Comparison of ENCODE assay signal across 8 cellular contexts in genomic region chr2:161122772-161123530, GRCh38. TPM values are rescaled to one million over a fixed set of nuclear protein-coding genes. Genes with fewer than 3 reads are reported as not detected.
A peak's percentile ranks its signal among the peaks of the same experiment; 100 is the strongest.
DNase-seq lines count a peak whose midpoint lies in the region; ATAC-seq and TF ChIP-seq lines count a peak whose summit lies in the region.

No MANE protein-coding gene starts in this region.

- ATAC-seq in GM18868 (IDR thresholded peaks at IDR 0.05; ENCODE audit: unreplicated experiment) = peak; percentile 78
- peak; percentile 57 for ATAC-seq in WTC11

- H3K27me3 ChIP-seq in HL-60 (ENCODE audit: insufficient read depth, poor library complexity, severe bottlenecking) = no peaks in the 10 kb centered on the region
- H3K27me3 ChIP-seq in ovary = no peaks in the 10 kb centered on the region
- H3K27me3 ChIP-seq in HAP-1 (ENCODE audit: low read depth) = no peaks in the 10 kb centered on the region

- H3K4me3 Mint-ChIP-seq in WTC11 = no peak overlapping the region

- no peak for TF ChIP-seq POLR2A in ovary (IDR thresholded peaks at IDR 0.05)

- H3K27ac Mint-ChIP-seq in WTC11 = no peak overlapping the region

- H3K4me1 ChIP-seq in ovary (ENCODE audit: insufficient read depth) (peaks cover 4% of the 10 kb centered on the region), HAP-1 (no peaks in the 10 kb centered on the region)

- intact Hi-C loops in ovary (cut with DNase I) = no loop called here

- H3K27ac ChIP-seq in HL-60 (replicated peaks) (no peak overlapping the region), ovary (peak overlapping the region in 1 of 2 donors; percentile 84)

- no peak overlapping the region for H3K4me3 ChIP-seq in HL-60 (replicated peaks; ENCODE audit: insufficient read depth, low read length)
- no peak overlapping the region for H3K4me3 ChIP-seq in foreskin fibroblast (ENCODE audit: low read depth in 1 of 2, low read length in 2 of 2)
- H3K4me3 ChIP-seq in ovary = peak overlapping the region; percentile 17
- H3K4me3 ChIP-seq in HAP-1 = no peak overlapping the region

- DNase-seq in AG08396 (ENCODE audit: low spot score) (peak; percentile 78), HL-60 (ENCODE audit: low read depth in 1 of 2, low spot score in 1 of 2) (peak; percentile 16 to 47), WTC11 (ENCODE audit: low spot score) (no peak), foreskin fibroblast (peak; percentile 89 to 94), ovary (peak in 4 of 5 donors; percentile 42 to 70 (median 52)), ecto neural progenitor cell (ENCODE audit: low spot score) (no peak), HAP-1 (ENCODE audit: low spot score in 2 of 2) (no peak)

- no peak for TF ChIP-seq EP300 in ovary (IDR thresholded peaks at IDR 0.05)

- H3K4me1 Mint-ChIP-seq in WTC11 = peaks cover 21% of the 10 kb centered on the region

- H3K36me3 ChIP-seq in ovary (no peaks in the 10 kb centered on the region), HAP-1 (replicated peaks) (no peaks in the 10 kb centered on the region)

- no peaks in the 10 kb centered on the region for H3K36me3 Mint-ChIP-seq in WTC11

- POLR2A ChIA-PET in WTC11 (lab: Charles Lee) = no interaction called here

- 1 to 13% (median 3%) methylated on average over 3 of the region's 3 CpGs for WGBS in ovary, 3 donors

- no peaks in the 10 kb centered on the region for H3K9me3 Mint-ChIP-seq in WTC11

- TF ChIP-seq CTCF in HL-60 (IDR thresholded peaks at IDR 0.05; ENCODE audit: insufficient read depth, low read length) (no peak), WTC11 (IDR thresholded peaks at IDR 0.05) (no peak), foreskin fibroblast (IDR thresholded peaks at IDR 0.05; ENCODE audit: low read depth, low read length) (no peak), ovary (IDR thresholded peaks at IDR 0.05) (no peak)

- CTCF ChIA-PET in WTC11 (lab: Charles Lee) = no interaction called here

- H3K27me3 Mint-ChIP-seq in WTC11 (ENCODE audit: low read depth) = no peaks in the 10 kb centered on the region

- in situ Hi-C loops in HAP-1 (cut with MboI; ENCODE audit: low sequenced_read_pairs) = no loop called here

- H3K9me3 ChIP-seq in ovary (no peaks in the 10 kb centered on the region), HAP-1 (no peaks in the 10 kb centered on the region)

TF ChIP-seq in WTC11, 78 proteins besides CTCF, POLR2A, EP300 and RAD21:
- no peak for TF ChIP-seq ZNF281 (CRISPR knock-in tag; IDR thresholded peaks at IDR 0.05)

RNA-seq across cellular contexts. Expression of gene TANK, which starts 37.3 kb away (rescaled TPM):
- 16.7 to 24.5 TPM (median 22.3 TPM) in 3 replicates for total RNA-seq in WTC11 (2021)
- total RNA-seq in ovary = 10 to 100 TPM; 34.6 to 99.8 (median 53.1) TPM
- polyA plus RNA-seq in ovary = 10 to 100 TPM; 31.4 to 38.8 TPM

Comparison
In these comparisons a context has a peak if more than half of its experiments do, and no peak if none do; other contexts are left out.
1. DNase-seq: peak in AG08396 (single experiment), HL-60 (2 of 2), foreskin fibroblast (2 of 2) and ovary (4 of 5); none in WTC11 (single experiment), ecto neural progenitor cell (single experiment) and HAP-1 (0 of 2).